Comparison of ENCODE assay signal across 8 cellular contexts in genomic region chr10:93468532-93469213, GRCh38. TPM values are rescaled to one million over a fixed set of nuclear protein-coding genes. Genes with fewer than 3 reads are reported as not detected.
DNase-seq lines count a peak whose midpoint lies in the region; ATAC-seq and TF ChIP-seq lines count a peak whose summit lies in the region.
"Had no signal": no experiment of that assay in that cellular context is flagged by ENCODE, and none has a peak within 500 bp of the region (broad histone marks: within the 10 kb centered on the region; RNA-seq: fewer than 3 reads in every experiment).

No MANE protein-coding gene starts in this region.

- peaks cover 61% of the 10 kb centered on the region for H3K36me3 Mint-ChIP-seq in HFFc6 (ENCODE audit: low read depth)
- H3K36me3 Mint-ChIP-seq in WTC11 = no peaks in the 10 kb centered on the region
- no peaks in the 10 kb centered on the region for H3K36me3 Mint-ChIP-seq in natural killer cell treated with Interleukin-12 subunit alpha and Interleukin-12 subunit beta and Interleukin-15 and Interleukin-18, amount 100 ng/mL, for 72 hours

- H3K79me2 ChIP-seq in hepatocyte = peaks cover 47% of the 10 kb centered on the region

- peaks cover 5% of the 10 kb centered on the region; the same call in 1 of the 2 replicates for H3K27me3 Mint-ChIP-seq in HFFc6 (ENCODE audit: insufficient read depth)
- no peaks in the 10 kb centered on the region for H3K27me3 Mint-ChIP-seq in WTC11 (ENCODE audit: low read depth)
- no peaks in the 10 kb centered on the region for H3K27me3 Mint-ChIP-seq in natural killer cell treated with Interleukin-12 subunit alpha and Interleukin-12 subunit beta and Interleukin-15 and Interleukin-18, amount 100 ng/mL, for 72 hours

- H3K4me1 Mint-ChIP-seq in HFFc6 (ENCODE audit: low read depth) (peaks cover 91% of the 10 kb centered on the region), WTC11 (peaks cover 14% of the 10 kb centered on the region)
- no peaks in the 10 kb centered on the region for H3K4me1 Mint-ChIP-seq in natural killer cell treated with Interleukin-12 subunit alpha and Interleukin-12 subunit beta and Interleukin-15 and Interleukin-18, amount 100 ng/mL, for 72 hours (ENCODE audit: low read depth in 2 of 2)

- TF ChIP-seq CTCF in HFFc6 (IDR thresholded peaks at IDR 0.05) = no peak
- TF ChIP-seq CTCF in WTC11 (IDR thresholded peaks at IDR 0.05) = no peak
- TF ChIP-seq CTCF in hepatocyte (IDR thresholded peaks at IDR 0.05; ENCODE audit: poor library complexity) = no peak

- H3K9me3 Mint-ChIP-seq in HFFc6 (peaks cover 8% of the 10 kb centered on the region), WTC11 (peaks cover 3% of the 10 kb centered on the region; the same call in 1 of the 2 replicates)
- H3K9me3 Mint-ChIP-seq in natural killer cell treated with Interleukin-12 subunit alpha and Interleukin-12 subunit beta and Interleukin-15 and Interleukin-18, amount 100 ng/mL, for 72 hours = no peaks in the 10 kb centered on the region

- H3K4me1 ChIP-seq in hepatocyte (ENCODE audit: insufficient read depth) (peaks cover 14% of the 10 kb centered on the region), subcutaneous abdominal adipose tissue (ENCODE audit: control insufficient read depth in 5 of 5, insufficient read depth in 5 of 5, low read length in 5 of 5) (peaks cover 8 to 57% (median 49%) of the 10 kb centered on the region in 5 donors)

- H3K9ac ChIP-seq in subcutaneous abdominal adipose tissue (ENCODE audit: low read length in 5 of 5) = no peak overlapping the region
- H3K9ac ChIP-seq: KMS-11 had no signal

- WGBS in hepatocyte (ENCODE audit: low lambda C conversion rate, missing lambda C conversion rate) = 78% methylated on average over 9 of the region's 9 CpGs

- no peak overlapping the region for H2AFZ ChIP-seq in hepatocyte

- no peaks in the 10 kb centered on the region for H3K27me3 ChIP-seq in hepatocyte
- H3K27me3 ChIP-seq in subcutaneous abdominal adipose tissue (ENCODE audit: control insufficient read depth in 5 of 5, insufficient read depth in 4 of 5, low read length in 5 of 5) = no peaks in the 10 kb centered on the region

- peak overlapping the region; percentile 65 for H3K4me3 Mint-ChIP-seq in HFFc6
- no peak overlapping the region for H3K4me3 Mint-ChIP-seq in WTC11
- H3K4me3 Mint-ChIP-seq in natural killer cell treated with Interleukin-12 subunit alpha and Interleukin-12 subunit beta and Interleukin-15 and Interleukin-18, amount 100 ng/mL, for 72 hours = no peak overlapping the region

- no peaks in the 10 kb centered on the region for H3K36me3 ChIP-seq in hepatocyte (replicated peaks; ENCODE audit: insufficient read depth, low read depth)
- H3K36me3 ChIP-seq in subcutaneous abdominal adipose tissue (ENCODE audit: control insufficient read depth in 5 of 5, insufficient read depth in 5 of 5, low read length in 5 of 5) = peaks cover 0 to 7% (median 4%) of the 10 kb centered on the region in 5 donors

- POLR2A ChIA-PET in WTC11 (lab: Charles Lee) = interaction anchor here (0.5 to 0.9 kb wide), 2 partner anchors 14 to 64 kb away, joined by 3 to 6 read pairs; partner anchors contain the start of gene MYOF

- H3K9me3 ChIP-seq in hepatocyte (ENCODE audit: low read depth) (no peaks in the 10 kb centered on the region), subcutaneous abdominal adipose tissue (ENCODE audit: control insufficient read depth in 5 of 5, low read length in 5 of 5) (no peaks in the 10 kb centered on the region)

- peak overlapping the region; percentile 95 for H3K27ac Mint-ChIP-seq in HFFc6
- H3K27ac Mint-ChIP-seq in WTC11 = peak overlapping the region; percentile 71; the same call in 1 of the 2 replicates
- no peak overlapping the region for H3K27ac Mint-ChIP-seq in natural killer cell treated with Interleukin-12 subunit alpha and Interleukin-12 subunit beta and Interleukin-15 and Interleukin-18, amount 100 ng/mL, for 72 hours

- H3K4me2 ChIP-seq in hepatocyte = no peak overlapping the region
- H3K4me2 ChIP-seq: KMS-11 had no signal

- no peak for ATAC-seq in WTC11
- ATAC-seq in HG03025 (IDR thresholded peaks at IDR 0.05; ENCODE audit: low FRiP score, unreplicated experiment) = no peak
- ATAC-seq in HG02938 (IDR thresholded peaks at IDR 0.05; ENCODE audit: unreplicated experiment) = no peak
- ATAC-seq in natural killer cell treated with Interleukin-12 subunit alpha and Interleukin-12 subunit beta and Interleukin-15 and Interleukin-18, amount 100 ng/mL, for 72 hours = no peak

- H3K9me2 ChIP-seq in hepatocyte (replicated peaks; ENCODE audit: insufficient read depth) = no peaks in the 10 kb centered on the region

- no peak overlapping the region for H3K4me3 ChIP-seq in hepatocyte
- H3K4me3 ChIP-seq in subcutaneous abdominal adipose tissue (ENCODE audit: low read depth in 1 of 5, low read length in 5 of 5) = no peak overlapping the region

- H3K27ac ChIP-seq in hepatocyte = peak overlapping the region; percentile 75
- peak overlapping the region; percentile 52 for H3K27ac ChIP-seq in subcutaneous abdominal adipose tissue (ENCODE audit: low read depth, low read length)
- H3K27ac ChIP-seq: KMS-11 had no signal

- no peaks in the 10 kb centered on the region for H4K20me1 ChIP-seq in hepatocyte (ENCODE audit: insufficient read depth, poor library complexity, severe bottlenecking)

- DNase-seq in HFFc6 (peak; percentile 96), WTC11 (ENCODE audit: low spot score) (no peak), hepatocyte (ENCODE audit: low spot score) (peak; percentile 54)
- DNase-seq in natural killer cell treated with Interleukin-12 subunit alpha and Interleukin-12 subunit beta and Interleukin-15 and Interleukin-18, amount 100 ng/mL, for 72 hours (ENCODE audit: low spot score) = no peak

- CTCF ChIA-PET in WTC11 (lab: Charles Lee) = interaction anchor here (1.2 to 2.7 kb wide), 2 partner anchors 14 to 93 kb away, joined by 3 to 14 read pairs; partner anchors contain the start of gene MYOF

TF ChIP-seq in WTC11, 78 proteins besides CTCF, POLR2A, EP300 and RAD21 (continues in another document):
- TF ChIP-seq ZNF219 (CRISPR knock-in tag; IDR thresholded peaks at IDR 0.05; ENCODE audit: borderline replicate concordance) (no peak), MLX (CRISPR knock-in tag; IDR thresholded peaks at IDR 0.05) (no peak), ESRRA (CRISPR knock-in tag; IDR thresholded peaks at IDR 0.05; ENCODE audit: borderline replicate concordance) (no peak), NR2C2 (CRISPR knock-in tag; IDR thresholded peaks at IDR 0.05) (no peak), ATF2 (CRISPR knock-in tag; IDR thresholded peaks at IDR 0.05; ENCODE audit: borderline replicate concordance, low read depth) (no peak), IRF2 (CRISPR knock-in tag; IDR thresholded peaks at IDR 0.05; ENCODE audit: borderline replicate concordance, low read depth) (no peak), IRF1 (CRISPR knock-in tag; IDR thresholded peaks at IDR 0.05) (no peak), KAT7 (CRISPR knock-in tag; IDR thresholded peaks at IDR 0.05; ENCODE audit: borderline replicate concordance) (no peak), NFATC4 (CRISPR knock-in tag; IDR thresholded peaks at IDR 0.05) (no peak), ZBTB43 (CRISPR knock-in tag; IDR thresholded peaks at IDR 0.05) (no peak)

RNA-seq across cellular contexts. Expression of gene MYOF, which starts 13.5 kb away (rescaled TPM):
- total RNA-seq in HFFc6 (2021; fragmentation: NEBNext Ultra II Directional; extraction: Animal tissue kit (Norgen Biotek cat#: 25700)) = 100 to 1,000 TPM; 401 to 553 (median 530) TPM
- 1.4 to 2.2 TPM (median 1.8 TPM) in 3 replicates for total RNA-seq in WTC11 (2021)
- 41.8 and 47.9 TPM in 2 replicates for total RNA-seq in hepatocyte
- polyA plus RNA-seq in hepatocyte = 16.6 and 28.0 TPM in 2 replicates
- total RNA-seq in natural killer cell treated with Interleukin-12 subunit alpha and Interleukin-12 subunit beta and Interleukin-15 and Interleukin-18, amount 100 ng/mL, for 72 hours = 10 to 100 TPM in 1 of 2 donors, under 1 TPM in 1; 0.57 to 15.8 TPM

RNA-seq across cellular contexts. Expression of gene CEP55, which starts 27.7 kb away (rescaled TPM):
- total RNA-seq in HFFc6 (2021; fragmentation: NEBNext Ultra II Directional; extraction: Animal tissue kit (Norgen Biotek cat#: 25700)) = 10 to 100 TPM; 21.6 to 55.3 (median 48.1) TPM
- total RNA-seq in WTC11 (2021) (15.7 to 17.3 TPM (median 15.8 TPM) in 3 replicates), hepatocyte (3.6 and 4.0 TPM in 2 replicates)
- 5.4 and 5.9 TPM in 2 replicates for polyA plus RNA-seq in hepatocyte
- 10 to 100 TPM; 23.7 to 45.7 TPM for total RNA-seq in natural killer cell treated with Interleukin-12 subunit alpha and Interleukin-12 subunit beta and Interleukin-15 and Interleukin-18, amount 100 ng/mL, for 72 hours

Comparison
In these comparisons a context has a peak if more than half of its experiments do, and no peak if none do; other contexts are left out.
1. DNase-seq: peak in HFFc6 (single experiment) and hepatocyte (single experiment); none in WTC11 (single experiment) and natural killer cell treated with Interleukin-12 subunit alpha and Interleukin-12 subunit beta and Interleukin-15 and Interleukin-18, amount 100 ng/mL, for 72 hours (single experiment).
2. H3K27ac Mint-ChIP-seq: peak in HFFc6 (single experiment) and WTC11 (single experiment); none in natural killer cell treated with Interleukin-12 subunit alpha and Interleukin-12 subunit beta and Interleukin-15 and Interleukin-18, amount 100 ng/mL, for 72 hours (0 of 2).